8 cellular contexts compared by ENCODE assay signal in genomic region chr4:7044415-7044930, GRCh38. TPM values are rescaled to one million over a fixed set of nuclear protein-coding genes. Genes with fewer than 3 reads are reported as not detected.
DNase-seq lines count a peak whose midpoint lies in the region; ATAC-seq and TF ChIP-seq lines count a peak whose summit lies in the region.

No MANE protein-coding gene starts in this region.

- no peaks in the 10 kb centered on the region for H3K9me3 Mint-ChIP-seq in progenitor cell of endocrine pancreas (ENCODE audit: low read depth)

- no peak for TF ChIP-seq POLR2A in Peyer's patch (IDR thresholded peaks at IDR 0.05)

- H3K27ac ChIP-seq in Peyer's patch, result peak overlapping the region; percentile 88 to 94 (median 90)

- TF ChIP-seq CTCF in Peyer's patch (IDR thresholded peaks at IDR 0.05) (no peak), fibroblast of pulmonary artery (IDR thresholded peaks at IDR 0.05; ENCODE audit: low read length, missing control alignments) (no peak), progenitor cell of endocrine pancreas (IDR thresholded peaks at IDR 0.05; ENCODE audit: unreplicated experiment) (no peak)

- ATAC-seq in HG02884 (IDR thresholded peaks at IDR 0.05; ENCODE audit: unreplicated experiment) (no peak), GM19328 (IDR thresholded peaks at IDR 0.05; ENCODE audit: unreplicated experiment) (no peak)

- H3K4me1 Mint-ChIP-seq in progenitor cell of endocrine pancreas (ENCODE audit: low read depth), result peaks cover 25% of the 10 kb centered on the region

- H3K4me1 ChIP-seq in Peyer's patch, result peaks cover 4 to 41% (median 28%) of the 10 kb centered on the region in 4 donors

- no peaks in the 10 kb centered on the region for H3K9me3 ChIP-seq in Peyer's patch

- peak overlapping the region; percentile 94 for H3K27ac Mint-ChIP-seq in progenitor cell of endocrine pancreas

- peaks cover 7% of the 10 kb centered on the region for H3K27me3 Mint-ChIP-seq in progenitor cell of endocrine pancreas

- H3K4me3 Mint-ChIP-seq in progenitor cell of endocrine pancreas (ENCODE audit: low read depth), result peak overlapping the region; percentile 85

- peaks cover 0 to 5% (median 0%) of the 10 kb centered on the region in 3 donors for H3K36me3 ChIP-seq in Peyer's patch

- peak overlapping the region; percentile 91 to 100 (median 96) for H3K4me3 ChIP-seq in Peyer's patch
- peak overlapping the region; percentile 85 for H3K4me3 ChIP-seq in fibroblast of pulmonary artery (replicated peaks; ENCODE audit: low read depth, low read length)

- H3K36me3 Mint-ChIP-seq in progenitor cell of endocrine pancreas (ENCODE audit: insufficient read depth), result peaks cover 6% of the 10 kb centered on the region

- DNase-seq in EH (ENCODE audit: low read depth), result peak; percentile 25
- DNase-seq in Peyer's patch, result no peak
- no peak for DNase-seq in fibroblast of pulmonary artery (ENCODE audit: low read depth)
- no peak for DNase-seq in progenitor cell of endocrine pancreas (ENCODE audit: low spot score, unreplicated experiment)
- no peak for DNase-seq in ureter (ENCODE audit: low spot score)
- DNase-seq in activated CD8-positive, alpha-beta memory T cell treated with anti-CD3 and anti-CD28 coated beads for 24 hours, result no peak

- H3K27me3 ChIP-seq in Peyer's patch, result no peaks in the 10 kb centered on the region

RNA-seq across cellular contexts. Expression of gene TADA2B, which starts 1.3 kb away (rescaled TPM):
- total RNA-seq in Peyer's patch (10 to 100 TPM; 23.1 to 31.4 (median 27.8) TPM), progenitor cell of endocrine pancreas (21.2 and 21.8 TPM in 2 replicates), ureter (20.0 TPM)

RNA-seq across cellular contexts. Expression of gene GRPEL1, which starts 23.4 kb away (rescaled TPM):
- total RNA-seq in Peyer's patch (10 to 100 TPM; 13.2 to 35.4 (median 17.8) TPM), progenitor cell of endocrine pancreas (18.2 and 18.4 TPM in 2 replicates), ureter (35.1 TPM)
